In genomic region chr12:39441189-39441962, GRCh38 we compare ENCODE assay signal across 9 cellular contexts. TPM values are rescaled to one million over a fixed set of nuclear protein-coding genes. Genes with fewer than 3 reads are reported as not detected.
DNase-seq lines count a peak whose midpoint lies in the region; ATAC-seq and TF ChIP-seq lines count a peak whose summit lies in the region.
"Had no signal": no experiment of that assay in that cellular context is flagged by ENCODE, and none has a peak within 500 bp of the region (broad histone marks: within the 10 kb centered on the region; RNA-seq: fewer than 3 reads in every experiment).

No MANE protein-coding gene starts in this region.

- no peak for TF ChIP-seq POLR2A in esophagus squamous epithelium (IDR thresholded peaks at IDR 0.05)

- no peaks in the 10 kb centered on the region for H3K36me3 Mint-ChIP-seq in progenitor cell of endocrine pancreas (ENCODE audit: insufficient read depth)

- H3K9ac ChIP-seq in PC-3 (ENCODE audit: low read length): peak overlapping the region; percentile 78

- H3K4me1 Mint-ChIP-seq in progenitor cell of endocrine pancreas (ENCODE audit: low read depth): peaks cover 40% of the 10 kb centered on the region

- no peaks in the 10 kb centered on the region for H3K9me3 ChIP-seq in PC-3 (ENCODE audit: low read length)
- H3K9me3 ChIP-seq in esophagus squamous epithelium: no peaks in the 10 kb centered on the region
- H3K9me3 ChIP-seq: adrenal gland had no signal

- H3F3A ChIP-seq in PC-3 (ENCODE audit: low read length, unreplicated experiment): no peaks in the 10 kb centered on the region

- H3K27ac Mint-ChIP-seq in progenitor cell of endocrine pancreas: peak overlapping the region; percentile 97

- no peak overlapping the region for H3K27ac ChIP-seq in PC-3 (ENCODE audit: low read length)
- peak overlapping the region in 2 of 4 donors; percentile 85 to 92 for H3K27ac ChIP-seq in esophagus squamous epithelium

- peak overlapping the region; percentile 83 for H3K4me2 ChIP-seq in PC-3 (ENCODE audit: low read length)

- H3K9me2 ChIP-seq in PC-3 (replicated peaks; ENCODE audit: low read length): no peaks in the 10 kb centered on the region

- peak overlapping the region; percentile 69 for H3K4me3 ChIP-seq in GM12865 (ENCODE audit: low read depth, low read length)
- peak overlapping the region; percentile 81 for H3K4me3 ChIP-seq in PC-3 (ENCODE audit: low read length)
- peak overlapping the region; percentile 68 to 92 (median 87) for H3K4me3 ChIP-seq in esophagus squamous epithelium

- intact Hi-C loops in PC-3 (cut with micrococcal nuclease): loop anchor here (5.0 kb wide), 2 partner anchors 66 to 251 kb away; no protein-coding TSS in a partner anchor
- intact Hi-C loops in esophagus squamous epithelium (cut with DNase I): no loop called here

- H3K9me3 Mint-ChIP-seq in progenitor cell of endocrine pancreas (ENCODE audit: low read depth): no peaks in the 10 kb centered on the region

- 65 to 69% methylated on average over 5 of the region's 5 CpGs for WGBS in esophagus squamous epithelium, 2 donors

- peak overlapping the region; percentile 95 for H3K4me3 Mint-ChIP-seq in progenitor cell of endocrine pancreas (ENCODE audit: low read depth)

- no TSS peak for BruUV-seq in PC-3 (replicated peaks; lab: Mats Ljungman, UMichigan)

- H2AFZ ChIP-seq in PC-3 (ENCODE audit: low read length): peak overlapping the region; percentile 56; the same call in 1 of the 2 replicates

- no peaks in the 10 kb centered on the region for H3K27me3 Mint-ChIP-seq in progenitor cell of endocrine pancreas

- POLR2A ChIA-PET in PC-3 (lab: Charles Lee; ENCODE audit: unreplicated experiment): interaction anchor here (0.6 kb wide), 1 partner anchor 194 kb away, joined by 5 read pairs; no protein-coding TSS in a partner anchor

- no peaks in the 10 kb centered on the region for H3K36me3 ChIP-seq in PC-3 (ENCODE audit: low read depth, low read length)
- H3K36me3 ChIP-seq in esophagus squamous epithelium: no peaks in the 10 kb centered on the region
- H3K36me3 ChIP-seq: adrenal gland had no signal

- H3K27me3 ChIP-seq in PC-3 (ENCODE audit: low read length): no peaks in the 10 kb centered on the region
- H3K27me3 ChIP-seq in esophagus squamous epithelium: no peaks in the 10 kb centered on the region
- H3K27me3 ChIP-seq: adrenal gland had no signal

- no peak for ATAC-seq in PC-3

- DNase-seq in GM12865 (ENCODE audit: low read depth) (no peak), PC-3 (no peak), esophagus squamous epithelium (lab: John Stamatoyannopoulos, UW) (no peak), progenitor cell of endocrine pancreas (ENCODE audit: low spot score, unreplicated experiment) (no peak), NCI-H345 treated with DMSO at 0.1 percent for 48 hours (lab: John Stamatoyannopoulos, UW; ENCODE audit: unreplicated experiment) (no peak), GOT3 (lab: John Stamatoyannopoulos, UW) (no peak), NCI-H446 treated with DMSO at 0.1 percent for 48 hours (lab: John Stamatoyannopoulos, UW) (no peak), CD1c-positive myeloid dendritic cell (ENCODE audit: extremely low spot score) (no peak)

- peaks cover 22% of the 10 kb centered on the region for H3K4me1 ChIP-seq in PC-3 (ENCODE audit: insufficient read depth, low read length)
- peaks cover 4 to 35% (median 13%) of the 10 kb centered on the region in 3 donors for H3K4me1 ChIP-seq in esophagus squamous epithelium

- H3K79me2 ChIP-seq in PC-3 (ENCODE audit: low read length): peaks cover 62% of the 10 kb centered on the region

- CTCF ChIA-PET in PC-3 (lab: Charles Lee): no interaction called here

- TF ChIP-seq CTCF in GM12865 (IDR thresholded peaks at IDR 0.05; ENCODE audit: insufficient read depth, low read depth, low read length, missing control alignments) (no peak), PC-3 (conservative IDR thresholded peaks at IDR 0.05; ENCODE audit: low read depth, low read length) (no peak), esophagus squamous epithelium (IDR thresholded peaks at IDR 0.05) (no peak), progenitor cell of endocrine pancreas (IDR thresholded peaks at IDR 0.05; ENCODE audit: unreplicated experiment) (no peak)

- H4K20me1 ChIP-seq in PC-3 (ENCODE audit: low read length): peaks cover 15% of the 10 kb centered on the region; the same call in 1 of the 2 replicates

RNA-seq across cellular contexts. Expression of gene KIF21A, which starts 1.5 kb away (rescaled TPM):
- 21.7 and 25.1 TPM in 2 replicates for total RNA-seq in PC-3 (2014; rRNA removed)
- 10 to 100 TPM; 19.7 to 56.1 (median 29.4) TPM for total RNA-seq in esophagus squamous epithelium
- 54.1 and 57.3 TPM in 2 replicates for total RNA-seq in progenitor cell of endocrine pancreas
